Comparison of ENCODE assay signal across 20 cellular contexts in genomic region chr2:170365686-170366085, GRCh38.
DNase-seq lines count a peak whose midpoint lies in the region; ATAC-seq lines count a peak whose summit lies in the region.
"Had no signal": no experiment of that assay in that cellular context is flagged by ENCODE, and none has a peak within 500 bp of the region (broad histone marks: within the 10 kb centered on the region; RNA-seq: fewer than 3 reads in every experiment).

No MANE protein-coding gene starts in this region.

- H3K4ac ChIP-seq in mesendoderm (ENCODE audit: low read depth, low read length): no peak overlapping the region

- H3K9me3 Mint-ChIP-seq in activated T-helper 2 cell treated with anti-CD3 and anti-CD28 coated beads, Interferon-gamma antibody, Interleukin-2, Interleukin-4, amounts not matched to agents 10 μg/mL and 5 μg/mL and 100 μg/mL, durations not matched to agents 14 hours and 24 hours and 36 hours: no peaks in the 10 kb centered on the region
- H3K9me3 Mint-ChIP-seq in activated naive CD8-positive, alpha-beta T cell treated with anti-CD3 and anti-CD28 coated beads for 36 hours: no peaks in the 10 kb centered on the region
- H3K9me3 Mint-ChIP-seq: CD8-positive, alpha-beta T cell; GM23338; H9 had no signal

- no peaks in the 10 kb centered on the region for H3K79me1 ChIP-seq in mesendoderm (ENCODE audit: low read length)

- H2BK5ac ChIP-seq in mesendoderm (ENCODE audit: low read length): no peak overlapping the region

- no peak overlapping the region for H3K56ac ChIP-seq in mesendoderm (ENCODE audit: low read length)

- H3K4me2 ChIP-seq in mesendoderm (ENCODE audit: low read length): no peak overlapping the region
- H3K4me2 ChIP-seq: BLaER1, GM23338 had no signal

- peak; percentile 16 for DNase-seq in NCI-H748 (lab: John Stamatoyannopoulos, UW; ENCODE audit: unreplicated experiment)
- no peak for DNase-seq in NCI-H748 treated with DMSO at 0.1 percent for 48 hours (lab: John Stamatoyannopoulos, UW)
- DNase-seq in NCI-H69 (lab: John Stamatoyannopoulos, UW): peak; percentile 23
- DNase-seq in activated T-helper 2 cell treated with anti-CD3 and anti-CD28 coated beads, Interferon-gamma antibody, Interleukin-2, Interleukin-4, amounts not matched to agents 10 μg/mL and 5 μg/mL and 100 μg/mL, durations not matched to agents 14 hours and 24 hours and 36 hours (ENCODE audit: low spot score): no peak
- peak; percentile 25 for DNase-seq in mesendoderm
- DNase-seq in middle frontal gyrus (ENCODE audit: extremely low spot score, low spot score): no peak
- no peak for DNase-seq in activated naive CD8-positive, alpha-beta T cell treated with anti-CD3 and anti-CD28 coated beads for 36 hours
- DNase-seq: Caco-2; CD4-positive, CD25-positive, alpha-beta regulatory T cell; CD8-positive, alpha-beta T cell; DMS153; DND-41; H9 had no signal

- WGBS in mesendoderm (ENCODE audit: extremely low coverage, insufficient coverage, low lambda C conversion rate): no CpG with 5 or more reads among the region's 3 CpGs

- H3K4me1 ChIP-seq in mesendoderm (ENCODE audit: control insufficient read depth, low read depth, low read length): peaks cover 14% of the 10 kb centered on the region
- H3K4me1 ChIP-seq: Caco-2 had no signal

- no peak overlapping the region for H3K27ac ChIP-seq in mesendoderm (ENCODE audit: low read depth, low read length)
- H3K27ac ChIP-seq: 22Rv1, BLaER1, C4-2B had no signal

- intact Hi-C loops in activated T-helper 2 cell treated with anti-CD3 and anti-CD28 coated beads, Interferon-gamma antibody, Interleukin-2, Interleukin-4, amounts not matched to agents 10 μg/mL and 5 μg/mL and 100 μg/mL, durations not matched to agents 14 hours and 24 hours and 36 hours (cut with micrococcal nuclease): loop anchor here (10.0 kb wide), 1 partner anchor 1871 kb away; no protein-coding TSS in a partner anchor

- no peak overlapping the region for H3K9ac ChIP-seq in mesendoderm (ENCODE audit: low read length)
- H3K9ac ChIP-seq: BLaER1 had no signal

- H3K36me3 ChIP-seq in mesendoderm (ENCODE audit: control insufficient read depth, insufficient read depth, low read length): no peaks in the 10 kb centered on the region
- H3K36me3 ChIP-seq: BLaER1 had no signal

- H4K8ac ChIP-seq in mesendoderm (ENCODE audit: low read depth, low read length): no peak overlapping the region

- peak overlapping the region; percentile 100 for H3K27ac Mint-ChIP-seq in activated T-helper 2 cell treated with anti-CD3 and anti-CD28 coated beads, Interferon-gamma antibody, Interleukin-2, Interleukin-4, amounts not matched to agents 10 μg/mL and 5 μg/mL and 100 μg/mL, durations not matched to agents 14 hours and 24 hours and 36 hours
- H3K27ac Mint-ChIP-seq in activated naive CD8-positive, alpha-beta T cell treated with anti-CD3 and anti-CD28 coated beads for 36 hours: no peak overlapping the region
- H3K27ac Mint-ChIP-seq: B cell; CD4-positive, CD25-positive, alpha-beta regulatory T cell; CD8-positive, alpha-beta T cell; GM23338; H9 had no signal

- H2AK5ac ChIP-seq in mesendoderm (ENCODE audit: low read length): no peak overlapping the region

- H3K23ac ChIP-seq in mesendoderm (ENCODE audit: low read length): no peak overlapping the region

- H4K5ac ChIP-seq in mesendoderm (ENCODE audit: low read length): no peak overlapping the region

- H3K4me3 Mint-ChIP-seq in activated T-helper 2 cell treated with anti-CD3 and anti-CD28 coated beads, Interferon-gamma antibody, Interleukin-2, Interleukin-4, amounts not matched to agents 10 μg/mL and 5 μg/mL and 100 μg/mL, durations not matched to agents 14 hours and 24 hours and 36 hours (ENCODE audit: low read depth): no peak overlapping the region
- no peak overlapping the region for H3K4me3 Mint-ChIP-seq in activated naive CD8-positive, alpha-beta T cell treated with anti-CD3 and anti-CD28 coated beads for 36 hours
- H3K4me3 Mint-ChIP-seq: B cell; CD4-positive, CD25-positive, alpha-beta regulatory T cell; CD8-positive, alpha-beta T cell; GM23338; H9 had no signal

- no peaks in the 10 kb centered on the region for H3K27me3 ChIP-seq in mesendoderm (ENCODE audit: insufficient read depth, low read length, poor library complexity)
- H3K27me3 ChIP-seq: BLaER1 had no signal

- no peaks in the 10 kb centered on the region for H3K79me2 ChIP-seq in mesendoderm (ENCODE audit: control insufficient read depth, insufficient read depth, low read length)

- no peak overlapping the region for H3K4me3 ChIP-seq in mesendoderm (ENCODE audit: low read length)
- H3K4me3 ChIP-seq: BLaER1, GM23338 had no signal

- no peak for ATAC-seq in HG02798 (IDR thresholded peaks at IDR 0.05; ENCODE audit: poor library complexity, unreplicated experiment)
- ATAC-seq: CD8-positive, alpha-beta T cell; GM23338; HCT116 had no signal

- H2BK120ac ChIP-seq in mesendoderm (ENCODE audit: low read depth, low read length): no peak overlapping the region

- no peaks in the 10 kb centered on the region for H3K36me3 Mint-ChIP-seq in activated T-helper 2 cell treated with anti-CD3 and anti-CD28 coated beads, Interferon-gamma antibody, Interleukin-2, Interleukin-4, amounts not matched to agents 10 μg/mL and 5 μg/mL and 100 μg/mL, durations not matched to agents 14 hours and 24 hours and 36 hours (ENCODE audit: low read depth)
- no peaks in the 10 kb centered on the region for H3K36me3 Mint-ChIP-seq in activated naive CD8-positive, alpha-beta T cell treated with anti-CD3 and anti-CD28 coated beads for 36 hours
- H3K36me3 Mint-ChIP-seq: CD4-positive, CD25-positive, alpha-beta regulatory T cell; CD8-positive, alpha-beta T cell had no signal

- H2BK15ac ChIP-seq in mesendoderm (replicated peaks; ENCODE audit: low read depth): peak overlapping the region; percentile 41

- H3K4me1 Mint-ChIP-seq in activated T-helper 2 cell treated with anti-CD3 and anti-CD28 coated beads, Interferon-gamma antibody, Interleukin-2, Interleukin-4, amounts not matched to agents 10 μg/mL and 5 μg/mL and 100 μg/mL, durations not matched to agents 14 hours and 24 hours and 36 hours (ENCODE audit: low read depth): peaks cover 91% of the 10 kb centered on the region
- peaks cover 49% of the 10 kb centered on the region for H3K4me1 Mint-ChIP-seq in activated naive CD8-positive, alpha-beta T cell treated with anti-CD3 and anti-CD28 coated beads for 36 hours

- H3K18ac ChIP-seq in mesendoderm (ENCODE audit: low read length): peak overlapping the region; percentile 1

- H3K27me3 Mint-ChIP-seq in activated T-helper 2 cell treated with anti-CD3 and anti-CD28 coated beads, Interferon-gamma antibody, Interleukin-2, Interleukin-4, amounts not matched to agents 10 μg/mL and 5 μg/mL and 100 μg/mL, durations not matched to agents 14 hours and 24 hours and 36 hours (ENCODE audit: low read depth): no peaks in the 10 kb centered on the region
- peaks cover 54% of the 10 kb centered on the region for H3K27me3 Mint-ChIP-seq in activated naive CD8-positive, alpha-beta T cell treated with anti-CD3 and anti-CD28 coated beads for 36 hours

Comparison
In these comparisons a context has a peak if more than half of its experiments do, and no peak if none do; other contexts are left out.
1. DNase-seq: peak in NCI-H748 (single experiment), NCI-H69 (single experiment) and mesendoderm (single experiment); none in NCI-H748 treated with DMSO at 0.1 percent for 48 hours (single experiment), activated T-helper 2 cell treated with anti-CD3 and anti-CD28 coated beads, Interferon-gamma antibody, Interleukin-2, Interleukin-4, amounts not matched to agents 10 μg/mL and 5 μg/mL and 100 μg/mL, durations not matched to agents 14 hours and 24 hours and 36 hours (single experiment), middle frontal gyrus (single experiment) and activated naive CD8-positive, alpha-beta T cell treated with anti-CD3 and anti-CD28 coated beads for 36 hours (single experiment).